In the genomic region with DNA sequence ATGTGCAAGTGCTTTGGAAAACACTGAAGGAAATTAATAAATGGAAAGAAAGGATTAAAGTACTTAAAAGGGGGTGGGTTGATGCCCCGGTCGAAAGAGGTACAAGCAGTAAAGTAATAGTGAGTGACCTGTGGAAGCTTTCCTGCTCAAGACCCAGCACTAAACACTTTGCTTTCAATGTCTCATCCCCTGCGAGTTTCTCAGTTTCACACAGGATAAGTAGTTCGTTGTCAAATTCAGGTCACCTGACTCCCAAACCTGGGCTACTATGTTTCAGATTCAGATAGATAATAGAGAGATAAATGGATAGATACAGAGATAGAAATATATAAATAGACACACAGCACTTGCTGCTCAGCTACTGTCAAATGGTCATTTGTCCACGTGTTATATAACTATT, we compare ENCODE assay signal across 26 cellular contexts.
"Had no signal": no experiment of that assay in that cellular context is flagged by ENCODE, and none has a peak within 500 bp of the region (broad histone marks: within the 10 kb centered on the region; RNA-seq: fewer than 3 reads in every experiment).

No MANE protein-coding gene starts in this region.

- H3K27ac ChIP-seq: stomach, suprapubic skin, testis, thoracic aorta, thyroid gland, tibial artery, tibial nerve, transverse colon, upper lobe of left lung, upper lobe of right lung, uterus, vagina had no signal

- H3K27me3 ChIP-seq: stomach, suprapubic skin, testis, thyroid gland, tibial artery, tibial nerve, transverse colon, upper lobe of left lung, upper lobe of right lung, uterus, vagina had no signal

- H3K4me1 ChIP-seq: stomach, suprapubic skin, testis, thyroid gland, tibial artery, tibial nerve, transverse colon, upper lobe of left lung, upper lobe of right lung, uterus, vagina had no signal

- H3K36me3 ChIP-seq: stomach, suprapubic skin, thoracic aorta, thyroid gland, tibial artery, tibial nerve, transverse colon, upper lobe of left lung, upper lobe of right lung, uterus, vagina had no signal

- H3K9me3 ChIP-seq: stomach, suprapubic skin, testis, thoracic aorta, thyroid gland, tibial artery, tibial nerve, transverse colon, upper lobe of left lung, upper lobe of right lung, uterus, vagina had no signal

- H3K4me3 ChIP-seq: stomach, suprapubic skin, testis, thoracic aorta, thyroid gland, tibial artery, tibial nerve, transverse colon, upper lobe of left lung, upper lobe of right lung, uterus, vagina had no signal

- ATAC-seq: stimulated activated effector memory CD8-positive, alpha-beta T cell treated with anti-CD3 and anti-CD28 coated beads, Interleukin-12 subunit alpha, Interleukin-12 subunit beta, amount 100 ng/mL, for 72 hours; stimulated activated memory B cell treated with anti-CD40 and anti-IgM and Interleukin-4, amounts not matched to agents 10 μg/mL and 1 μg/mL and 100 μg/mL, for 72 hours; stimulated activated naive B cell treated with anti-CD40 and anti-IgM and Interleukin-4, amounts not matched to agents 10 μg/mL and 1 μg/mL and 100 μg/mL, for 72 hours; stimulated activated naive CD8-positive, alpha-beta T cell treated with anti-CD3 and anti-CD28 coated beads, Interleukin-15, amount 100 ng/mL, for 72 hours; stimulated activated naive CD8-positive, alpha-beta T cell treated with anti-CD3 and anti-CD28 coated beads, Interleukin-15, Interleukin-2, amounts not matched to agents 100 U/mL and 50 U/mL, for 24 hours; upper lobe of right lung had no signal

- DNase-seq: stimulated activated CD4-positive, alpha-beta T cell treated with anti-CD3 and anti-CD28 coated beads, Interleukin-2, amount 100 ng/mL, for 48 hours; stimulated activated CD4-positive, alpha-beta T cell treated with anti-CD3 and anti-CD28 coated beads, Interleukin-4, amount 100 ng/mL, for 1 hour; stimulated activated CD4-positive, alpha-beta T cell treated with anti-CD3 and anti-CD28 coated beads, Interleukin-4, amount 100 ng/mL, for 24 hours; stimulated activated CD4-positive, alpha-beta T cell treated with anti-CD3 and anti-CD28 coated beads, Interleukin-4, amount 100 ng/mL, for 4 hours; stimulated activated CD8-positive, alpha-beta memory T cell treated with anti-CD3 and anti-CD28 coated beads, Interleukin-4, amount 100 ng/mL, for 48 hours; stimulated activated naive B cell treated with anti-CD40 and anti-IgM and Interleukin-4, amounts not matched to agents 10 μg/mL and 1 μg/mL and 100 μg/mL, for 72 hours; stimulated activated naive CD4-positive, alpha-beta T cell; stimulated activated naive CD4-positive, alpha-beta T cell treated with Interleukin-2 at 50 U/mL for 16 hours; stimulated activated naive CD8-positive, alpha-beta T cell treated with anti-CD3 and anti-CD28 coated beads, Interleukin-15, amount 100 ng/mL, for 72 hours; stimulated activated naive CD8-positive, alpha-beta T cell treated with anti-CD3 and anti-CD28 coated beads, Interleukin-15, Interleukin-2, amounts not matched to agents 100 U/mL and 50 U/mL, for 24 hours; stomach; substantia nigra; testis; thyroid gland; tibial artery; transverse colon; trophoblast cell; upper lobe of left lung; upper lobe of right lung; uterus had no signal
